In the genomic region with DNA sequence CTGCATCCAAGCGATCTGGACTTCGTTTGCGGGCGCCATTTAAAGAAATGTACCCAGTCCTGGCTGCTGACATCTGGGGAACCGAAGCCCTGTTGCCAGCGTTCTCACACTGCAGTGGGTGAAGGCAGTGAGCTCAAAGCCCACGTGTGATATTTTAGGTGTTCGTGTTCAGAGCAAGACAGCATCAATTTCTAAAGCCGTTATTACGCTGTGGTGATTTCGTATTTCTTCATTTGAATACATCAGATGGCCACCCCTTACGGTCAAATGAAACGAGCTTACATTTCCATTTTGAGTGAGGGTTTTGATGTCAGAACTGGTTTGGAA, we compare ENCODE assay signal across 1 cellular context.
TF ChIP-seq lines count a peak whose summit lies in the region.

No MANE protein-coding gene starts in this region.

TF ChIP-seq in SK-N-SH treated with all-trans-retinoic acid at 6 μM for 48 hours, 23 proteins besides CTCF, POLR2A, EP300 and RAD21 (continued from another document):
- TF ChIP-seq, protein P1, sequence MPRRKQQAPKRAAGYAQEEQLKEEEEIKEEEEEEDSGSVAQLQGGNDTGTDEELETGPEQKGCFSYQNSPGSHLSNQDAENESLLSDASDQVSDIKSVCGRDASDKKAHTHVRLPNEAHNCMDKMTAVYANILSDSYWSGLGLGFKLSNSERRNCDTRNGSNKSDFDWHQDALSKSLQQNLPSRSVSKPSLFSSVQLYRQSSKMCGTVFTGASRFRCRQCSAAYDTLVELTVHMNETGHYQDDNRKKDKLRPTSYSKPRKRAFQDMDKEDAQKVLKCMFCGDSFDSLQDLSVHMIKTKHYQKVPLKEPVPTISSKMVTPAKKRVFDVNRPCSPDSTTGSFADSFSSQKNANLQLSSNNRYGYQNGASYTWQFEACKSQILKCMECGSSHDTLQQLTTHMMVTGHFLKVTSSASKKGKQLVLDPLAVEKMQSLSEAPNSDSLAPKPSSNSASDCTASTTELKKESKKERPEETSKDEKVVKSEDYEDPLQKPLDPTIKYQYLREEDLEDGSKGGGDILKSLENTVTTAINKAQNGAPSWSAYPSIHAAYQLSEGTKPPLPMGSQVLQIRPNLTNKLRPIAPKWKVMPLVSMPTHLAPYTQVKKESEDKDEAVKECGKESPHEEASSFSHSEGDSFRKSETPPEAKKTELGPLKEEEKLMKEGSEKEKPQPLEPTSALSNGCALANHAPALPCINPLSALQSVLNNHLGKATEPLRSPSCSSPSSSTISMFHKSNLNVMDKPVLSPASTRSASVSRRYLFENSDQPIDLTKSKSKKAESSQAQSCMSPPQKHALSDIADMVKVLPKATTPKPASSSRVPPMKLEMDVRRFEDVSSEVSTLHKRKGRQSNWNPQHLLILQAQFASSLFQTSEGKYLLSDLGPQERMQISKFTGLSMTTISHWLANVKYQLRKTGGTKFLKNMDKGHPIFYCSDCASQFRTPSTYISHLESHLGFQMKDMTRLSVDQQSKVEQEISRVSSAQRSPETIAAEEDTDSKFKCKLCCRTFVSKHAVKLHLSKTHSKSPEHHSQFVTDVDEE (CRISPR knock-in tag; IDR thresholded peaks at IDR 0.05) = no peak
- TF ChIP-seq ESRRG (CRISPR knock-in tag; IDR thresholded peaks at IDR 0.05) = no peak
